In the genomic region with DNA sequence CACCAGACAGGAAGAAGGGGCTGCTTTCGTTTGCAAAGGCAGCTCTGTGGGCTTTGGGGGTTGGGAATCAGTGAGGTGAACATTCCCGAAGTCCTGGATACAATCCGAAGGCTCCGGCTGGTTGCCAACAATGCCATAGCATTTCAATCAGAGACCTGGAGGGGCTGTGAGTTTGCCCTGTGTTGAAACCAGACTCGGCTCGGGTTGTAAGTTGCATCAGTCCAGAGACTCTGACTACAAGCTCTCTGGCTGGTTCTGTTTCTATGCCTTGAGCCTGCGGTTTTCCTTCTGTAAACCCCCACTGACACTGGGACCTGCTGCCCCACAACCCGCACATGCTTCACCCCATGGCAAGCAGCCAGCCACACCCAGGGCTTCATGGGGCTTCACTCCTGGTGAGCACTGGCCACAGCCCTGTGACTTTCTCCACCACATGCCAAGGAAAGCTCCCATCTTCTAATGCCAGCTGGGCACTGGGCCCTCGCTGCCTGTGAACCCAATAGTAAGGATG, we compare ENCODE assay signal across 14 cellular contexts.
A peak's percentile ranks its signal among the peaks of the same experiment; 100 is the strongest.
DNase-seq lines count a peak whose midpoint lies in the region; ATAC-seq and TF ChIP-seq lines count a peak whose summit lies in the region.
"Had no signal": no experiment of that assay in that cellular context is flagged by ENCODE, and none has a peak within 500 bp of the region (broad histone marks: within the 10 kb centered on the region; RNA-seq: fewer than 3 reads in every experiment).

No MANE protein-coding gene starts in this region.

- H3K4me3 ChIP-seq in H7 (ENCODE audit: insufficient read depth, low read depth, low read length), result no peak overlapping the region
- H3K4me3 ChIP-seq in astrocyte of the spinal cord (ENCODE audit: low read depth, low read length), result no peak overlapping the region
- no peak overlapping the region for H3K4me3 ChIP-seq in mucosa of descending colon
- H3K4me3 ChIP-seq: cardiac muscle cell, hepatocyte had no signal

- in situ Hi-C loops in astrocyte of the spinal cord (cut with HindIII; ENCODE audit: low sequenced_read_pairs), result no loop called here

- no peaks in the 10 kb centered on the region for H3K4me1 ChIP-seq in mucosa of descending colon (ENCODE audit: low read depth)

- DNase-seq in H7 (peak; percentile 14), MV-4-11 (lab: John Stamatoyannopoulos, UW) (peak; percentile 98), astrocyte of the spinal cord (ENCODE audit: low read depth, low spot score) (peak; percentile 35), omental fat pad (ENCODE audit: low spot score) (no peak), mucosa of descending colon (no peak), GM19238 (ENCODE audit: insufficient read length, low spot score) (no peak), KG1 (lab: John Stamatoyannopoulos, UW) (no peak)
- DNase-seq: activated effector memory CD4-positive, alpha-beta T cell treated with Interleukin-2 at 50 U/mL for 16 hours; CD4-positive, CD25-positive, alpha-beta regulatory T cell; T-helper 9 cell had no signal

- H3K36me3 ChIP-seq in H7 (replicated peaks; ENCODE audit: control insufficient read depth, insufficient read depth, low read length) (no peaks in the 10 kb centered on the region), mucosa of descending colon (ENCODE audit: low read depth) (no peaks in the 10 kb centered on the region)
- H3K36me3 ChIP-seq: cardiac muscle cell, neutrophil had no signal

- intact Hi-C loops in mucosa of descending colon (cut with DNase I, micrococcal nuclease), result no loop called here

- H3K9me3 ChIP-seq in mucosa of descending colon, result no peaks in the 10 kb centered on the region
- H3K9me3 ChIP-seq: neutrophil had no signal

- no peaks in the 10 kb centered on the region for H3K27me3 ChIP-seq in H7 (ENCODE audit: control insufficient read depth, insufficient read depth, low read length)
- H3K27me3 ChIP-seq: cardiac muscle cell, hepatocyte had no signal

- TF ChIP-seq CTCF in astrocyte of the spinal cord (IDR thresholded peaks at IDR 0.05; ENCODE audit: low read depth, low read length) (no peak), omental fat pad (IDR thresholded peaks at IDR 0.05) (no peak), mucosa of descending colon (IDR thresholded peaks at IDR 0.05) (no peak)

- ATAC-seq in omental fat pad (ENCODE audit: low FRiP score) (peak; percentile 11), HG03439 (IDR thresholded peaks at IDR 0.05; ENCODE audit: unreplicated experiment) (no peak), mucosa of descending colon (no peak)

Comparison
In these comparisons a context has a peak if more than half of its experiments do, and no peak if none do; other contexts are left out.
1. DNase-seq: peak in H7 (single experiment), MV-4-11 (single experiment) and astrocyte of the spinal cord (single experiment); none in omental fat pad (single experiment), mucosa of descending colon (0 of 3), GM19238 (single experiment) and KG1 (single experiment).